In the genomic region with DNA sequence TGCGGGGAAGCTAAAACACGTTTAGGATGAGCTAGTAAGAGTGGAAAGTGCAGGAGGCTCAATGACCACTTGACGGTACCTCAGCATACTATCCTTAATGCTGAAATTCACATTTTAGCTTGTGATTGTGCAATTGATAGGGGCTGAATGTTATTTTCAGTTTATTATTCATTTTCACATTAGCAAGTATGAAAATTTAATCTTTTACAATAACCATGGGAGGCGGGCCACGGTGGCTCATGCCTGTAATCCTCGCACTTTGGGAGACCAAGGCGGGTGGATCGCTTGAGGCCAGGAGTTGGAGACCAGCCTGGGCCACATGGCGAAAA, we compare ENCODE assay signal across 8 cellular contexts. TPM values are rescaled to one million over a fixed set of nuclear protein-coding genes. Genes with fewer than 3 reads are reported as not detected.
DNase-seq lines count a peak whose midpoint lies in the region; ATAC-seq, FAIRE-seq and TF ChIP-seq lines count a peak whose summit lies in the region.

No MANE protein-coding gene starts in this region.

- CTCF ChIA-PET in activated CD4-positive, alpha-beta T cell treated with anti-CD3 and anti-CD28 coated beads for 36 hours (lab: Charles Lee), result interaction anchor here (0.5 to 2.6 kb wide), 18 partner anchors 10 to 120 kb away, joined by 3 to 12 read pairs (median 3); a partner anchor contains a TSS

- no peak for DNase-seq in activated CD4-positive, alpha-beta T cell treated with anti-CD3 and anti-CD28 coated beads for 36 hours
- no peak for DNase-seq in activated CD4-positive, alpha-beta T cell treated with anti-CD3 and anti-CD28 coated beads, Interleukin-2, amount 50 U/mL, for 48 hours
- DNase-seq in kidney epithelial cell (ENCODE audit: low read depth) (no peak), thyroid gland (peak in 1 of 2 donors; percentile 14), D721Med (ENCODE audit: insufficient read length, low spot score) (no peak), NCI-H2196 treated with DMSO at 0.1 percent for 48 hours (lab: John Stamatoyannopoulos, UW; ENCODE audit: unreplicated experiment) (no peak)

- peak overlapping the region in 1 of 3 donors; percentile 24 for H3K27ac ChIP-seq in thyroid gland

- H3K27me3 ChIP-seq in kidney epithelial cell (ENCODE audit: control insufficient read depth, insufficient read depth, low read length) (no peaks in the 10 kb centered on the region), thyroid gland (no peaks in the 10 kb centered on the region)

- H3K4me1 ChIP-seq in thyroid gland, result peaks cover 0 to 4% of the 10 kb centered on the region in 2 donors

- POLR2A ChIA-PET in activated CD4-positive, alpha-beta T cell treated with anti-CD3 and anti-CD28 coated beads for 36 hours (lab: Charles Lee), result interaction anchor here (1.1 to 1.4 kb wide), 2 partner anchors 21 to 25 kb away, joined by 3 to 5 read pairs; no protein-coding TSS in a partner anchor

- peaks cover 10% of the 10 kb centered on the region for H3K27me3 Mint-ChIP-seq in activated CD4-positive, alpha-beta T cell treated with anti-CD3 and anti-CD28 coated beads for 36 hours
- H3K27me3 Mint-ChIP-seq in activated T-helper 17 cell treated with anti-CD3 and anti-CD28 coated beads, Interleukin-2, amount 50 U/mL, for 72 hours, result peaks cover 7% of the 10 kb centered on the region

- no peak for TF ChIP-seq POLR2A in thyroid gland (IDR thresholded peaks at IDR 0.05)

- peak overlapping the region; percentile 78 for H3K4me3 ChIP-seq in kidney epithelial cell (ENCODE audit: low read depth, low read length)
- peak overlapping the region; percentile 69 to 89 (median 78) for H3K4me3 ChIP-seq in thyroid gland (replicated peaks in 1 of 3)

- no peak for TF ChIP-seq CTCF in kidney epithelial cell (IDR thresholded peaks at IDR 0.05; ENCODE audit: insufficient read depth, low read length, poor library complexity, severe bottlenecking)
- no peak for TF ChIP-seq CTCF in thyroid gland (IDR thresholded peaks at IDR 0.05)
- TF ChIP-seq CTCF in D721Med (IDR thresholded peaks at IDR 0.05; ENCODE audit: insufficient read depth, missing control alignments), result no peak

- no peak for FAIRE-seq in D721Med (lab: Jason Lieb, UNC)

- H3K9me3 Mint-ChIP-seq in activated CD4-positive, alpha-beta T cell treated with anti-CD3 and anti-CD28 coated beads for 36 hours (ENCODE audit: low read depth), result no peaks in the 10 kb centered on the region
- no peaks in the 10 kb centered on the region for H3K9me3 Mint-ChIP-seq in activated T-helper 17 cell treated with anti-CD3 and anti-CD28 coated beads, Interleukin-2, amount 50 U/mL, for 72 hours

- no peak for ATAC-seq in activated CD4-positive, alpha-beta T cell treated with anti-CD3 and anti-CD28 coated beads for 36 hours
- no peak for ATAC-seq in activated T-helper 17 cell treated with anti-CD3 and anti-CD28 coated beads, Interleukin-2, amount 50 U/mL, for 72 hours (replicated peaks)
- no peak for ATAC-seq in HG02852 (IDR thresholded peaks at IDR 0.05; ENCODE audit: unreplicated experiment)

- whole genome bisulfite sequencing in thyroid gland, 2 donors, result 46 to 55% methylated on average over 9 of the region's 9 CpGs

- H3K27ac Mint-ChIP-seq in activated CD4-positive, alpha-beta T cell treated with anti-CD3 and anti-CD28 coated beads for 36 hours, result no peak overlapping the region
- no peak overlapping the region for H3K27ac Mint-ChIP-seq in activated T-helper 17 cell treated with anti-CD3 and anti-CD28 coated beads, Interleukin-2, amount 50 U/mL, for 72 hours

- H3K9me3 ChIP-seq in thyroid gland, result no peaks in the 10 kb centered on the region

- H3K36me3 Mint-ChIP-seq in activated CD4-positive, alpha-beta T cell treated with anti-CD3 and anti-CD28 coated beads for 36 hours (ENCODE audit: low read depth), result no peaks in the 10 kb centered on the region
- H3K36me3 Mint-ChIP-seq in activated T-helper 17 cell treated with anti-CD3 and anti-CD28 coated beads, Interleukin-2, amount 50 U/mL, for 72 hours (ENCODE audit: low read depth), result no peaks in the 10 kb centered on the region

- H3K4me3 Mint-ChIP-seq in activated CD4-positive, alpha-beta T cell treated with anti-CD3 and anti-CD28 coated beads for 36 hours, result peak overlapping the region; percentile 83
- peak overlapping the region; percentile 84 for H3K4me3 Mint-ChIP-seq in activated T-helper 17 cell treated with anti-CD3 and anti-CD28 coated beads, Interleukin-2, amount 50 U/mL, for 72 hours

- H3K36me3 ChIP-seq in kidney epithelial cell (ENCODE audit: control insufficient read depth, insufficient read depth, low read length), result no peaks in the 10 kb centered on the region
- H3K36me3 ChIP-seq in thyroid gland, result no peaks in the 10 kb centered on the region

- no peaks in the 10 kb centered on the region for H3K4me1 Mint-ChIP-seq in activated CD4-positive, alpha-beta T cell treated with anti-CD3 and anti-CD28 coated beads for 36 hours
- no peaks in the 10 kb centered on the region for H3K4me1 Mint-ChIP-seq in activated T-helper 17 cell treated with anti-CD3 and anti-CD28 coated beads, Interleukin-2, amount 50 U/mL, for 72 hours

- intact Hi-C loops in activated CD4-positive, alpha-beta T cell treated with anti-CD3 and anti-CD28 coated beads for 36 hours (cut with DNase I, micrococcal nuclease), result loop anchor here (1.0 to 10.0 kb wide), 6 partner anchors 22 to 673 kb away; a partner anchor contains a TSS
- intact Hi-C loops in thyroid gland (cut with DNase I), result no loop called here

RNA-seq across cellular contexts. Expression of a gene that starts 22.1 kb away (rescaled TPM):
- 10 to 100 TPM; 52.5 to 58.3 TPM for total RNA-seq in activated CD4-positive, alpha-beta T cell treated with anti-CD3 and anti-CD28 coated beads for 36 hours
- 10 to 100 TPM; 64.3 to 67.1 TPM for total RNA-seq in activated T-helper 17 cell treated with anti-CD3 and anti-CD28 coated beads, Interleukin-2, amount 50 U/mL, for 72 hours
- 14.3 and 15.4 TPM in 2 replicates for total RNA-seq in kidney epithelial cell
- total RNA-seq in thyroid gland, result 1 to 10 TPM in 3 of 4 donors, under 1 TPM in 1; 0.88 to 4.0 (median 3.1) TPM
